ENCODE assay signal across 10 cellular contexts in the genomic region with DNA sequence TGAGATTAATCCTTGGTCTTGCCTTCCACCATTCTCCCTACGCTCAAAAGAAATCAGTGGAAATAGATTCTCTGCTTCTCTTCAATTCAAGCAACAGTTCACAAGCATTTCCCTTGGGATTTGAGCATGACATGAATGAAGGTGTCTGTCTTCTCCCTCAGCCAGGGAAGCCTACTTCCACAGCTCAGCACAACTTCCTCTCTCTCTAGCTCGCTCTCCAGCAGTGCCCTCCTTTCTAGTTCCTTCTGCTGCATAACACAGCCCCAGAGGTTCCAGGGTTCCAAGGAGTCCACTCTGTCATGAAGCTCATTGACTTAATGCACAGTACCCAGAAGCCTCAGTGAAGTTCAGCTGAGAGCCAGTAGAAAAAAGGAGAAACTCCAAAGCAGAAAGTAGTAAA.
DNase-seq lines count a peak whose midpoint lies in the region; ATAC-seq and TF ChIP-seq lines count a peak whose summit lies in the region.
"Had no signal": no experiment of that assay in that cellular context is flagged by ENCODE, and none has a peak within 500 bp of the region (broad histone marks: within the 10 kb centered on the region; RNA-seq: fewer than 3 reads in every experiment).

No MANE protein-coding gene starts in this region.

- H3K9me3 Mint-ChIP-seq in HFFc6: no peaks in the 10 kb centered on the region
- H3K9me3 Mint-ChIP-seq: activated CD4-positive, alpha-beta memory T cell treated with anti-CD3 and anti-CD28 coated beads, Interleukin-2, amount 10 ng/mL, durations not matched to agents 7 days and 5 days had no signal

- peaks cover 4% of the 10 kb centered on the region; the same call in 1 of the 2 replicates for H3K36me3 Mint-ChIP-seq in HFFc6 (ENCODE audit: low read depth)

- H3K27ac Mint-ChIP-seq in HFFc6: peak overlapping the region; percentile 81
- H3K27ac Mint-ChIP-seq: activated CD4-positive, alpha-beta memory T cell treated with anti-CD3 and anti-CD28 coated beads, Interleukin-2, amount 10 ng/mL, durations not matched to agents 7 days and 5 days had no signal

- CTCF ChIA-PET in GM10248 (lab: Yijun Ruan, JAX): interaction anchor here (1.0 to 2.8 kb wide), 11 partner anchors 10 to 317 kb away, joined by 3 to 53 read pairs (median 4); no protein-coding TSS in a partner anchor

- H3K4me3 ChIP-seq in left ventricle myocardium inferior: no peak overlapping the region
- no peak overlapping the region for H3K4me3 ChIP-seq in subcutaneous abdominal adipose tissue (ENCODE audit: low read depth in 1 of 5, low read length in 5 of 5)

- in situ Hi-C loops in SK-MEL-5 (cut with HindIII; ENCODE audit: low pct_unique_long_range_greater_than_20kb, low sequenced_read_pairs): no loop called here

- TF ChIP-seq CTCF in HFFc6 (IDR thresholded peaks at IDR 0.05) (no peak), left ventricle myocardium inferior (IDR thresholded peaks at IDR 0.05; ENCODE audit: borderline replicate concordance) (no peak), GM10248 (IDR thresholded peaks at IDR 0.05; ENCODE audit: control extremely low read depth, extremely low read depth, low read depth, missing control alignments) (no peak)

- no peaks in the 10 kb centered on the region for H3K27me3 Mint-ChIP-seq in HFFc6 (ENCODE audit: insufficient read depth)
- H3K27me3 Mint-ChIP-seq: activated CD4-positive, alpha-beta memory T cell treated with anti-CD3 and anti-CD28 coated beads, Interleukin-2, amount 10 ng/mL, durations not matched to agents 7 days and 5 days had no signal

- H3K4me1 Mint-ChIP-seq in HFFc6 (ENCODE audit: low read depth): peaks cover 15% of the 10 kb centered on the region
- H3K4me1 Mint-ChIP-seq: activated CD4-positive, alpha-beta memory T cell treated with anti-CD3 and anti-CD28 coated beads, Interleukin-2, amount 10 ng/mL, durations not matched to agents 7 days and 5 days had no signal

- no peak for ATAC-seq in HG02938 (IDR thresholded peaks at IDR 0.05; ENCODE audit: unreplicated experiment)

- no peak overlapping the region for H3K4me3 Mint-ChIP-seq in HFFc6
- H3K4me3 Mint-ChIP-seq: activated CD4-positive, alpha-beta memory T cell treated with anti-CD3 and anti-CD28 coated beads, Interleukin-2, amount 10 ng/mL, durations not matched to agents 7 days and 5 days had no signal

- H3K27me3 ChIP-seq in left ventricle myocardium inferior (ENCODE audit: low read depth) (no peaks in the 10 kb centered on the region), subcutaneous abdominal adipose tissue (ENCODE audit: control insufficient read depth in 5 of 5, insufficient read depth in 4 of 5, low read length in 5 of 5) (peaks cover 0 to 8% (median 3%) of the 10 kb centered on the region in 5 donors)

- no peak for DNase-seq in HFFc6
- peak; percentile 79 for DNase-seq in SK-MEL-5 (ENCODE audit: low read depth, low spot score)
- no peak for DNase-seq in left ventricle myocardium inferior
- DNase-seq in GM10248 (ENCODE audit: extremely low spot score): no peak
- DNase-seq in posterior cingulate gyrus: no peak
- DNase-seq: activated gamma-delta T cell had no signal

- peaks cover 8% of the 10 kb centered on the region for H3K4me1 ChIP-seq in left ventricle myocardium inferior
- H3K4me1 ChIP-seq in subcutaneous abdominal adipose tissue (ENCODE audit: control insufficient read depth in 5 of 5, insufficient read depth in 5 of 5, low read length in 5 of 5): peaks cover 0 to 6% (median 4%) of the 10 kb centered on the region in 5 donors

- H3K36me3 ChIP-seq in left ventricle myocardium inferior: peaks cover 58% of the 10 kb centered on the region
- peaks cover 9 to 27% (median 22%) of the 10 kb centered on the region in 5 donors for H3K36me3 ChIP-seq in subcutaneous abdominal adipose tissue (ENCODE audit: control insufficient read depth in 5 of 5, insufficient read depth in 5 of 5, low read length in 5 of 5)

- intact Hi-C loops in left ventricle myocardium inferior (cut with micrococcal nuclease) (loop anchor here (10.0 kb wide), 1 partner anchor 308 kb away; no protein-coding TSS in a partner anchor), posterior cingulate gyrus (cut with DNase I) (loop anchor here (5.0 kb wide), 1 partner anchor 80 kb away; the partner anchor contains the start of gene PLS3)

- H3K27ac ChIP-seq in left ventricle myocardium inferior (replicated peaks) (peak overlapping the region; percentile 63), subcutaneous abdominal adipose tissue (ENCODE audit: low read depth, low read length) (peak overlapping the region; percentile 63)
- H3K27ac ChIP-seq: KMS-11 had no signal

- no peak overlapping the region for H3K9ac ChIP-seq in subcutaneous abdominal adipose tissue (ENCODE audit: low read length in 5 of 5)
- H3K9ac ChIP-seq: KMS-11 had no signal

- H3K9me3 ChIP-seq in left ventricle myocardium inferior (replicated peaks): no peaks in the 10 kb centered on the region
- no peaks in the 10 kb centered on the region for H3K9me3 ChIP-seq in subcutaneous abdominal adipose tissue (ENCODE audit: control insufficient read depth in 5 of 5, low read length in 5 of 5)

- POLR2A ChIA-PET in GM10248 (lab: Yijun Ruan, JAX): no interaction called here
